ENCODE assay signal across 7 cellular contexts in the genomic region with DNA sequence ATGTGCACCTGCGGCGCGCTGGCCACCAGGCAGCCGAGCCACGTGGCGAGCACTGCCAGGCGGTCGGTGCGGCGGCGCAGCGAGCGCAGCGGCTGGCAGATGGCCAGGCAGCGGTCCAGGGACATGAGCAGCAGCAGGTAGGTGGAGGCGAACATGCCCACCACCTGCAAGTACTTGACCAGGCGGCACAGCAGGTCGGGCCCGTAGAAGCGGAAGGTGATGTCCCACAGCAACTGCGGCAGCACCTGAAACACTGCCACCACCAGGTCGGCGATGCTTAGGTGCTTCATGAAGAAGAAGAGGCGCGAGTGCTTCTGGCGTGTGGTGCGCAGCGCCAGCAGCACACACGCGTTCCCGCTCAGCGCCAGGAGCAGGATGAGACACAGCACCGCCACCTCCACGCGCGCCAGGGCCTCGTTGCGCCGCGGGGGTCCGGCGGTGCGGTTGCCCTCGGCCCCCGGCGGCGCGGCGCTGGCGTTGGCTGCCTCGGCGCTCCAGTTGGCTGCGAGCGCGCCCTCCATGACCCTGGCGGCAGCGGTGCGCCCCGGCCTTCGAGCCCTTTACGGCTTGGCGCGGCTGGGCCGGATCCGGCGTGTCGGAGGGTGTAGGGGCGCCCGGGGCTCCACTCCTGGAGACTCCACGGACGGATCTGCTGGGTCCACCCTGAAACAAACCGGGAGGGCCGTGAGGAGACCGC. TPM values are rescaled to one million over a fixed set of nuclear protein-coding genes. Genes with fewer than 3 reads are reported as not detected.
DNase-seq lines count a peak whose midpoint lies in the region; ATAC-seq and TF ChIP-seq lines count a peak whose summit lies in the region.

No MANE protein-coding gene starts in this region.

- H3K4me3 ChIP-seq in colonic mucosa = peak overlapping the region; percentile 19

- intact Hi-C loops in colonic mucosa (cut with DNase I) = no loop called here

- DNase-seq in NCI-H1105 treated with DMSO at 0.1 percent for 48 hours (lab: John Stamatoyannopoulos, UW) (peak; percentile 77), colonic mucosa (peak; percentile 45), naive B cell (no peak), HK-2 (ENCODE audit: unreplicated experiment) (no peak), NCI-H2081 treated with DMSO at 0.1 percent for 48 hours (lab: John Stamatoyannopoulos, UW) (no peak)

- H3K4me3 Mint-ChIP-seq in naive B cell = peak overlapping the region in 7 of 8 donors; percentile 29 to 87 (median 70)

- peaks cover 35 to 43% (median 35%) of the 10 kb centered on the region in 3 donors for H3K27me3 Mint-ChIP-seq in naive B cell

- H3K27ac ChIP-seq in colonic mucosa = no peak overlapping the region

- H3K9me3 ChIP-seq in colonic mucosa = no peaks in the 10 kb centered on the region

- no peaks in the 10 kb centered on the region for H3K9me3 Mint-ChIP-seq in naive B cell

- H3K9ac ChIP-seq in colonic mucosa (ENCODE audit: low read depth in 2 of 2, low read length in 2 of 2) = no peak overlapping the region

- H3K27ac Mint-ChIP-seq in naive B cell = no peak overlapping the region

- no peaks in the 10 kb centered on the region for H3K36me3 ChIP-seq in colonic mucosa

- peaks cover 13% of the 10 kb centered on the region for H3K4me1 ChIP-seq in colonic mucosa

- peaks cover 28% of the 10 kb centered on the region for H3K27me3 ChIP-seq in colonic mucosa

- ATAC-seq in GM18502 (IDR thresholded peaks at IDR 0.05; ENCODE audit: poor library complexity, unreplicated experiment) = peak; percentile 46
- peak; percentile 38 for ATAC-seq in GM21717 (IDR thresholded peaks at IDR 0.05; ENCODE audit: unreplicated experiment)
- ATAC-seq in naive B cell (ENCODE audit: low read depth in 2 of 2) = peak in 1 of 2 donors; percentile 27

- H3K4me1 Mint-ChIP-seq in naive B cell = peaks cover 14 to 22% (median 15%) of the 10 kb centered on the region in 3 donors

- no peaks in the 10 kb centered on the region for H3K36me3 Mint-ChIP-seq in naive B cell

- no peak for TF ChIP-seq CTCF in colonic mucosa (IDR thresholded peaks at IDR 0.05)

RNA-seq across cellular contexts. Expression of a gene that starts 1.6 kb away (rescaled TPM):
- total RNA-seq in colonic mucosa = 1 to 10 TPM in 1 of 2 donors, under 1 TPM in 1; 0.24 to 1.8 TPM
- under 1 TPM in 3 of 6 donors, not detected in 3; 0.05 to 0.86 (median 0.18) TPM for polyA plus RNA-seq in naive B cell (ENCODE audit: low read depth in 6 of 6)

RNA-seq across cellular contexts. Expression of a gene that starts 34.2 kb away (rescaled TPM):
- not detected for total RNA-seq in colonic mucosa
- under 1 TPM in 1 of 6 donors, not detected in 5; 0.48 TPM for polyA plus RNA-seq in naive B cell (ENCODE audit: low read depth in 6 of 6)

Comparison
In these comparisons a context has a peak if more than half of its experiments do, and no peak if none do; other contexts are left out.
1. DNase-seq: peak in NCI-H1105 treated with DMSO at 0.1 percent for 48 hours (single experiment) and colonic mucosa (single experiment); none in naive B cell (single experiment), HK-2 (single experiment) and NCI-H2081 treated with DMSO at 0.1 percent for 48 hours (single experiment).